15 cellular contexts compared by ENCODE assay signal in the genomic region with DNA sequence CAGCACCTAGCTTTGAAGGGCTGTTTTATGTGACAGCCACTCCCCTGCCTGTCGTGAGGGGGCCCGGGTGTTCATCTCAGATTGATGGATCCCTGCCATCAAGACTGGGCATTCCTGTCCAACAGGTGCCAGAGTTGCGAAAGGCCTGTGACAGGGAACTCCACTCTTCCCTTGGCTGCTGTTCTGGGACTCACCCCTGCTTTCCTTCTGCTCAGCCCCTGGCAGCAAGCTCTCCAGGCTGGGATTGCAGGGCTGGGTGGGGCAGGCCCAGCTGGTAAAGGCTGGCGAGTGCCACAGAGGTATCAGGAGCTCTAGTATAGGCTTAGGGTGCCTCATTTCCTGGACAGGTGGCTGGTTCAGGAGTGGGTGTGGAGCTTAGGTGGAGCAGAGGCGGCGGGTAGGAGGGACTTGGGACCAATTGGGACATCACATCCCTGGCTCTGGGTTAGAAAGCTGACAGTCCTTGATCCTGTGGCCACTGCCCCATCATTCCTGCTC. TPM values are rescaled to one million over a fixed set of nuclear protein-coding genes. Genes with fewer than 3 reads are reported as not detected.
DNase-seq lines count a peak whose midpoint lies in the region; ATAC-seq and TF ChIP-seq lines count a peak whose summit lies in the region.
"Had no signal": no experiment of that assay in that cellular context is flagged by ENCODE, and none has a peak within 500 bp of the region (broad histone marks: within the 10 kb centered on the region; RNA-seq: fewer than 3 reads in every experiment).

A gene with protein sequence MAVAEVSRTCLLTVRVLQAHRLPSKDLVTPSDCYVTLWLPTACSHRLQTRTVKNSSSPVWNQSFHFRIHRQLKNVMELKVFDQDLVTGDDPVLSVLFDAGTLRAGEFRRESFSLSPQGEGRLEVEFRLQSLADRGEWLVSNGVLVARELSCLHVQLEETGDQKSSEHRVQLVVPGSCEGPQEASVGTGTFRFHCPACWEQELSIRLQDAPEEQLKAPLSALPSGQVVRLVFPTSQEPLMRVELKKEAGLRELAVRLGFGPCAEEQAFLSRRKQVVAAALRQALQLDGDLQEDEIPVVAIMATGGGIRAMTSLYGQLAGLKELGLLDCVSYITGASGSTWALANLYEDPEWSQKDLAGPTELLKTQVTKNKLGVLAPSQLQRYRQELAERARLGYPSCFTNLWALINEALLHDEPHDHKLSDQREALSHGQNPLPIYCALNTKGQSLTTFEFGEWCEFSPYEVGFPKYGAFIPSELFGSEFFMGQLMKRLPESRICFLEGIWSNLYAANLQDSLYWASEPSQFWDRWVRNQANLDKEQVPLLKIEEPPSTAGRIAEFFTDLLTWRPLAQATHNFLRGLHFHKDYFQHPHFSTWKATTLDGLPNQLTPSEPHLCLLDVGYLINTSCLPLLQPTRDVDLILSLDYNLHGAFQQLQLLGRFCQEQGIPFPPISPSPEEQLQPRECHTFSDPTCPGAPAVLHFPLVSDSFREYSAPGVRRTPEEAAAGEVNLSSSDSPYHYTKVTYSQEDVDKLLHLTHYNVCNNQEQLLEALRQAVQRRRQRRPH (plus strand): TSS at position 448 of the 498 bp plus-strand sequence. CDS start 67 bp downstream, outside the sequence.

- TF ChIP-seq POLR2A in stomach (IDR thresholded peaks at IDR 0.05) = no peak

- no peak within 1 kb of the TSS for H3K4me3 ChIP-seq in stomach
- H3K4me3 ChIP-seq: HAP-1 had no signal

- peaks cover 0 to 15% (median 11%) of the 10 kb centered on the region in 4 donors for H3K4me1 ChIP-seq in stomach
- H3K4me1 ChIP-seq: HAP-1 had no signal

- H3K27me3 ChIP-seq in stomach = no peaks in the 10 kb centered on the region

- intact Hi-C loops in stomach (cut with DNase I; ENCODE audit: low total_unique reads) = no loop called here

- peak within 1 kb of the TSS in 4 of 5 donors; percentile 10 to 27 (median 20) for H3K27ac ChIP-seq in stomach

- no peak for ATAC-seq in GM19395 (IDR thresholded peaks at IDR 0.05; ENCODE audit: unreplicated experiment)
- ATAC-seq: naive thymus-derived CD8-positive, alpha-beta T cell; Panc1 had no signal

- H3K9me3 ChIP-seq in stomach = no peaks in the 10 kb centered on the region
- H3K9me3 ChIP-seq: HAP-1 had no signal

- TF ChIP-seq EP300 in stomach (IDR thresholded peaks at IDR 0.05) = no peak

- WGBS in stomach, 5 donors = 38 to 64% (median 47%) methylated on average over 5 to 6 of the region's 6 CpGs

- DNase-seq in SIG-M5 treated with dmso at 0.1 percent for 504 hours (lab: John Stamatoyannopoulos, UW; ENCODE audit: unreplicated experiment) (peak; percentile 20), SIG-M5 (lab: John Stamatoyannopoulos, UW) (no peak), NCI-H510A treated with DMSO at 0.1 percent for 48 hours (lab: John Stamatoyannopoulos, UW) (peak; percentile 73), iPS-NIHi11 (ENCODE audit: low spot score) (peak; percentile 41), stomach (peak; percentile 87), SKM-1 (lab: John Stamatoyannopoulos, UW; ENCODE audit: unreplicated experiment) (no peak), retina (no peak)
- DNase-seq: activated CD4-positive, CD25-positive, alpha-beta regulatory T cell treated with anti-CD3 and anti-CD28 coated beads, Interleukin-2, amount 50 U/mL, for 72 hours; activated gamma-delta T cell; naive thymus-derived CD8-positive, alpha-beta T cell; NCI-H1048; stimulated activated CD4-positive, alpha-beta T cell treated with anti-CD3 and anti-CD28 coated beads, Interleukin-1b, Interleukin-23, amount 100 ng/mL, for 48 hours had no signal

- TF ChIP-seq CTCF in stomach (IDR thresholded peaks at IDR 0.05) = no peak

- peaks cover 16 to 73% (median 63%) of the 10 kb centered on the region in 4 donors for H3K36me3 ChIP-seq in stomach
- H3K36me3 ChIP-seq: HAP-1 had no signal

RNA-seq across cellular contexts. Expression of the gene that starts here (rescaled TPM):
- total RNA-seq in stomach = 10 to 100 TPM in 3 of 5 donors, 1 to 10 TPM in 2; 2.6 to 71.2 (median 22.6) TPM
- 10 to 100 TPM in 1 of 3 donors, 1 to 10 TPM in 2; 4.0 to 38.5 (median 5.3) TPM for polyA plus RNA-seq in stomach

Comparison
In these comparisons a context has a peak if more than half of its experiments do, and no peak if none do; other contexts are left out.
1. DNase-seq: peak in SIG-M5 treated with dmso at 0.1 percent for 504 hours (single experiment), NCI-H510A treated with DMSO at 0.1 percent for 48 hours (single experiment), iPS-NIHi11 (single experiment) and stomach (single experiment); none in SIG-M5 (single experiment), SKM-1 (single experiment) and retina (single experiment).